ENCODE assay signal across 12 cellular contexts in the genomic region with DNA sequence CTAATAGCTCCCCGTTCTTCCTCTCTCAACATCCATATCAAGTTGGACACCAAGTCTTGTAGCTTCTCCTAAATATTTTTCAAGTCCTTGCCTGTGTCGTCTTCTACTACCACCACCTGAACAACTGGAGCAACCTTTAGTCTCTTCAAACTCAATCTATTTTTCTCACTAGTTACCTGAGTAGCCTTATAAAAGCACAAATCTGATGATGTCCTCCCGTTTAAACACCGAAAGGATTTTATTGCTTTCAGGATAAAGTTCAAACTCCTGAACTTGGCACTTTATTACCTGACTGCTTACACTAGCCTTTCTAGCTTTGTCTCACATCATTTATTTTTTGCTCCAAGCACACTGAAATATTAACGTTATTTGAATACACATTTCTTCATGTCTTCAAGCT. TPM values are rescaled to one million over a fixed set of nuclear protein-coding genes. Genes with fewer than 3 reads are reported as not detected.
DNase-seq lines count a peak whose midpoint lies in the region; ATAC-seq lines count a peak whose summit lies in the region.
"Had no signal": no experiment of that assay in that cellular context is flagged by ENCODE, and none has a peak within 500 bp of the region (broad histone marks: within the 10 kb centered on the region; RNA-seq: fewer than 3 reads in every experiment).

No MANE protein-coding gene starts in this region.

- H3K27me3 ChIP-seq in skeletal muscle tissue (ENCODE audit: control insufficient read depth in 3 of 3, insufficient read depth in 3 of 3, low read length in 3 of 3): no peaks in the 10 kb centered on the region
- H3K27me3 ChIP-seq: upper lobe of right lung had no signal

- peaks cover 1% of the 10 kb centered on the region for H3K36me3 Mint-ChIP-seq in activated CD8-positive, alpha-beta memory T cell treated with anti-CD3 and anti-CD28 coated beads, Interleukin-2, amount 10 ng/mL, durations not matched to agents 7 days and 5 days
- no peaks in the 10 kb centered on the region for H3K36me3 Mint-ChIP-seq in activated CD4-positive, alpha-beta memory T cell treated with anti-CD3 and anti-CD28 coated beads for 36 hours
- H3K36me3 Mint-ChIP-seq in immature natural killer cell: no peaks in the 10 kb centered on the region

- H3K36me3 ChIP-seq in skeletal muscle tissue (ENCODE audit: control insufficient read depth in 3 of 3, insufficient read depth in 3 of 3, low read length in 3 of 3): no peaks in the 10 kb centered on the region
- H3K36me3 ChIP-seq: prostate gland, upper lobe of right lung had no signal

- H3K27ac ChIP-seq in skeletal muscle tissue (ENCODE audit: low read depth, low read length): peak overlapping the region; percentile 68

- CTCF ChIA-PET in activated CD8-positive, alpha-beta memory T cell treated with anti-CD3 and anti-CD28 coated beads, Interleukin-2, amount 10 ng/mL, durations not matched to agents 7 days and 5 days (lab: Charles Lee): interaction anchor here (1.0 kb wide), 1 partner anchor 63 kb away, joined by 5 read pairs; no protein-coding TSS in a partner anchor
- CTCF ChIA-PET in activated CD4-positive, alpha-beta memory T cell treated with anti-CD3 and anti-CD28 coated beads for 36 hours (lab: Charles Lee): interaction anchor here (1.0 to 1.5 kb wide), 2 partner anchors 13 to 73 kb away, joined by 4 to 8 read pairs; no protein-coding TSS in a partner anchor

- no peaks in the 10 kb centered on the region for H3K9me3 ChIP-seq in skeletal muscle tissue (ENCODE audit: control insufficient read depth in 3 of 3, low read length in 3 of 3)
- H3K9me3 ChIP-seq: prostate gland, upper lobe of right lung had no signal

- no peak overlapping the region for H3K9ac ChIP-seq in skeletal muscle tissue (ENCODE audit: low read depth in 1 of 3, low read length in 3 of 3)

- no peak for ATAC-seq in activated CD8-positive, alpha-beta memory T cell treated with anti-CD3 and anti-CD28 coated beads, Interleukin-2, amount 10 ng/mL, durations not matched to agents 7 days and 5 days
- ATAC-seq in HG02938 (IDR thresholded peaks at IDR 0.05; ENCODE audit: unreplicated experiment): no peak
- ATAC-seq: upper lobe of right lung had no signal

- POLR2A ChIA-PET in activated CD4-positive, alpha-beta memory T cell treated with anti-CD3 and anti-CD28 coated beads for 36 hours (lab: Charles Lee): interaction anchor here (1.0 kb wide), 1 partner anchor 73 kb away, joined by 3 read pairs; no protein-coding TSS in a partner anchor

- DNase-seq in activated CD8-positive, alpha-beta memory T cell treated with anti-CD3 and anti-CD28 coated beads, Interleukin-2, amount 10 ng/mL, durations not matched to agents 7 days and 5 days: no peak
- DNase-seq in activated CD8-positive, alpha-beta memory T cell treated with anti-CD3 and anti-CD28 coated beads for 24 hours: no peak
- no peak for DNase-seq in activated CD4-positive, alpha-beta memory T cell treated with anti-CD3 and anti-CD28 coated beads for 36 hours
- DNase-seq in immature natural killer cell: no peak
- DNase-seq in EL: no peak
- DNase-seq in NCI-H1092 (lab: John Stamatoyannopoulos, UW): no peak
- DNase-seq: NCI-H2171, upper lobe of right lung had no signal

- peak overlapping the region; percentile 3 for H3K4me3 Mint-ChIP-seq in activated CD8-positive, alpha-beta memory T cell treated with anti-CD3 and anti-CD28 coated beads, Interleukin-2, amount 10 ng/mL, durations not matched to agents 7 days and 5 days
- peak overlapping the region; percentile 7 for H3K4me3 Mint-ChIP-seq in activated CD4-positive, alpha-beta memory T cell treated with anti-CD3 and anti-CD28 coated beads for 36 hours
- H3K4me3 Mint-ChIP-seq in immature natural killer cell: peak overlapping the region; percentile 1 to 96 (median 89)

- intact Hi-C loops in activated CD4-positive, alpha-beta memory T cell treated with anti-CD3 and anti-CD28 coated beads for 36 hours (cut with micrococcal nuclease): no loop called here

- H3K9me3 Mint-ChIP-seq in activated CD8-positive, alpha-beta memory T cell treated with anti-CD3 and anti-CD28 coated beads, Interleukin-2, amount 10 ng/mL, durations not matched to agents 7 days and 5 days (ENCODE audit: low read depth): no peaks in the 10 kb centered on the region
- H3K9me3 Mint-ChIP-seq in activated CD4-positive, alpha-beta memory T cell treated with anti-CD3 and anti-CD28 coated beads for 36 hours: no peaks in the 10 kb centered on the region
- H3K9me3 Mint-ChIP-seq in immature natural killer cell: no peaks in the 10 kb centered on the region

- H3K4me1 Mint-ChIP-seq in activated CD8-positive, alpha-beta memory T cell treated with anti-CD3 and anti-CD28 coated beads, Interleukin-2, amount 10 ng/mL, durations not matched to agents 7 days and 5 days: peaks cover 21% of the 10 kb centered on the region
- peaks cover 5% of the 10 kb centered on the region for H3K4me1 Mint-ChIP-seq in activated CD4-positive, alpha-beta memory T cell treated with anti-CD3 and anti-CD28 coated beads for 36 hours (ENCODE audit: low read depth)
- H3K4me1 Mint-ChIP-seq in immature natural killer cell: peaks cover 13 to 32% of the 10 kb centered on the region in 2 donors

- peaks cover 33% of the 10 kb centered on the region for H3K27me3 Mint-ChIP-seq in activated CD8-positive, alpha-beta memory T cell treated with anti-CD3 and anti-CD28 coated beads, Interleukin-2, amount 10 ng/mL, durations not matched to agents 7 days and 5 days
- H3K27me3 Mint-ChIP-seq in activated CD4-positive, alpha-beta memory T cell treated with anti-CD3 and anti-CD28 coated beads for 36 hours: peaks cover 13% of the 10 kb centered on the region
- peaks cover 8 to 20% (median 14%) of the 10 kb centered on the region in 3 donors for H3K27me3 Mint-ChIP-seq in immature natural killer cell (ENCODE audit: low read depth in 3 of 3)

- H3K4me1 ChIP-seq in skeletal muscle tissue (ENCODE audit: control insufficient read depth in 3 of 3, insufficient read depth in 3 of 3, low read length in 3 of 3): peaks cover 0 to 2% (median 0%) of the 10 kb centered on the region in 3 donors

- H3K27ac Mint-ChIP-seq in activated CD8-positive, alpha-beta memory T cell treated with anti-CD3 and anti-CD28 coated beads, Interleukin-2, amount 10 ng/mL, durations not matched to agents 7 days and 5 days: no peak overlapping the region
- no peak overlapping the region for H3K27ac Mint-ChIP-seq in activated CD4-positive, alpha-beta memory T cell treated with anti-CD3 and anti-CD28 coated beads for 36 hours
- H3K27ac Mint-ChIP-seq in immature natural killer cell: peak overlapping the region; percentile 58 to 99 (median 96)

- no peak overlapping the region for H3K4me3 ChIP-seq in skeletal muscle tissue (ENCODE audit: low read length in 3 of 3)
- H3K4me3 ChIP-seq: lung had no signal

RNA-seq across cellular contexts. Expression of gene PAK1, which starts 1.3 kb away (rescaled TPM):
- 10 to 100 TPM; 66.1 to 75.5 TPM for total RNA-seq in activated CD8-positive, alpha-beta memory T cell treated with anti-CD3 and anti-CD28 coated beads, Interleukin-2, amount 10 ng/mL, durations not matched to agents 7 days and 5 days
- total RNA-seq in activated CD4-positive, alpha-beta memory T cell treated with anti-CD3 and anti-CD28 coated beads for 36 hours: 10 to 100 TPM; 30.4 to 33.1 TPM
- polyA plus RNA-seq in immature natural killer cell: 10 to 100 TPM; 13.3 to 19.1 (median 18.3) TPM
- 52.2 TPM for total RNA-seq in skeletal muscle tissue

Comparison
In these comparisons a context has a peak if more than half of its experiments do, and no peak if none do; other contexts are left out.
1. H3K27ac Mint-ChIP-seq: peak in immature natural killer cell (6 of 6); none in activated CD8-positive, alpha-beta memory T cell treated with anti-CD3 and anti-CD28 coated beads, Interleukin-2, amount 10 ng/mL, durations not matched to agents 7 days and 5 days (single experiment) and activated CD4-positive, alpha-beta memory T cell treated with anti-CD3 and anti-CD28 coated beads for 36 hours (single experiment).
2. H3K4me3 Mint-ChIP-seq: peak in every context shown above with its lines; median percentile 89 in immature natural killer cell; 7 in activated CD4-positive, alpha-beta memory T cell treated with anti-CD3 and anti-CD28 coated beads for 36 hours; 3 in activated CD8-positive, alpha-beta memory T cell treated with anti-CD3 and anti-CD28 coated beads, Interleukin-2, amount 10 ng/mL, durations not matched to agents 7 days and 5 days.